19 cellular contexts compared by ENCODE assay signal in the genomic region with DNA sequence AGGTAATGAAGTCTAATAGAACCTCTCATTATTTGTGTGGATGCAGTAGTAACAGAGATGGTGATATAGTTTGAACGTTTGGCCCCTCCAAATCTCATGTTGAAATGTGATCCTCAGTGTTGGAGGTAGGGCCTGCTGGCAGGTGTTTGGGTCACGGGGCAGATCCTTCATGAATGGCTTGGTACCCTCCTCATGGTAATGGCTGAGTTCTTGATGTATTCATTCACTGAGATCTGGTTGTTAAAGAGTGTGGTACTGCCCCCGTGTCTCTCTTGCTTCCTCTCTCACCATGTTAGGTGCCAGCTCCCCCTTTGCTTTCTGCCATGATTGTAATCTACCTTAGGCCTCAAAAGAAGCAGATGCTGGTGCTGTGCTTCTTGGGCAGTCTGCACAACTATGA.
"Had no signal": no experiment of that assay in that cellular context is flagged by ENCODE, and none has a peak within 500 bp of the region (broad histone marks: within the 10 kb centered on the region; RNA-seq: fewer than 3 reads in every experiment).

No MANE protein-coding gene starts in this region.

- H3K4me3 ChIP-seq: colonic mucosa, dorsolateral prefrontal cortex, esophagus muscularis mucosa, heart right ventricle, left lung, lower lobe of right lung, mucosa of descending colon had no signal

- H3K27ac ChIP-seq: colonic mucosa, dorsolateral prefrontal cortex, esophagus muscularis mucosa, foreskin keratinocyte, heart right ventricle, left lung, lower lobe of right lung had no signal

- ATAC-seq: foreskin keratinocyte; heart right ventricle; left cardiac atrium; left lung; left ventricle myocardium superior; lower lobe of right lung; mucosa of descending colon; naive thymus-derived CD8-positive, alpha-beta T cell had no signal

- H3K36me3 ChIP-seq: colonic mucosa, esophagus muscularis mucosa, heart right ventricle, left lung, lower lobe of right lung had no signal

- H3K27me3 ChIP-seq: colonic mucosa, dorsolateral prefrontal cortex, esophagus muscularis mucosa, foreskin keratinocyte, heart right ventricle, left lung had no signal

- H3K4me1 ChIP-seq: colonic mucosa, esophagus muscularis mucosa, foreskin keratinocyte, heart right ventricle, left lung, lower lobe of right lung had no signal

- H3K9me3 ChIP-seq: colonic mucosa, left lung, mucosa of descending colon had no signal

- DNase-seq: colonic mucosa; dermis blood vessel endothelial cell; dorsolateral prefrontal cortex; effector CD4-positive, alpha-beta T cell; effector memory CD4-positive, alpha-beta T cell; foreskin keratinocyte; glutamatergic neuron; head of caudate nucleus; heart right ventricle; hippocampal formation; left cardiac atrium; left lung; left ventricle myocardium superior; lower lobe of right lung; mesenchymal stem cell; mucosa of descending colon; naive B cell; naive thymus-derived CD8-positive, alpha-beta T cell had no signal
